Comparison of ENCODE assay signal across 18 cellular contexts in the genomic region with DNA sequence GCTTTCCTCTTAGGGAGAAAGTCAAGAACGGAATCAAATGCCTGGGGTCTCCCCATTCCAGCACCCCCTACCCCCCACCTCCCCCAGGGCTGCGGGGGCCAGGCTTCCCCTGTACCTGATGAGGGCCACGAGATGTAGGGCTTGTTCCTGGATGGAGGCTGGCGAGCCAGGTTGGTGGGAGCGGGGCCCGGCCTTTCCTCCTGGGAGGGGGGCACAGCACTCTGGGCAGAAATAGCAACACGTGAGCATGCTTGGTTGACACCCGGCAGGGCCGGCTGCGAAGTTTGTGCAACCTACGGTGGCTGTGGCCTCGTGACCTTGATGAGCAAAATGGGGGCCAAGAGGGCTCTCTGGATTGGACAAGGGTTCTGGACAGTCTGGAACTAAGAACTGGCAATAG. TPM values are rescaled to one million over a fixed set of nuclear protein-coding genes. Genes with fewer than 3 reads are reported as not detected.
DNase-seq lines count a peak whose midpoint lies in the region; ATAC-seq, FAIRE-seq and TF ChIP-seq lines count a peak whose summit lies in the region.
"Had no signal": no experiment of that assay in that cellular context is flagged by ENCODE, and none has a peak within 500 bp of the region (broad histone marks: within the 10 kb centered on the region; RNA-seq: fewer than 3 reads in every experiment).

No MANE protein-coding gene starts in this region.

- H3K9me3 ChIP-seq in kidney (ENCODE audit: control insufficient read depth in 1 of 2, low read length in 2 of 2) = no peaks in the 10 kb centered on the region
- no peaks in the 10 kb centered on the region for H3K9me3 ChIP-seq in neuronal stem cell (replicated peaks in 1 of 2; ENCODE audit: control insufficient read depth in 2 of 2, insufficient read depth in 1 of 2, low read depth in 1 of 2, low read length in 2 of 2)
- H3K9me3 ChIP-seq: BLaER1 had no signal

- no peak overlapping the region for H3K4me2 ChIP-seq in neuronal stem cell (ENCODE audit: insufficient read depth, low read length, poor library complexity, severe bottlenecking)
- H3K4me2 ChIP-seq: BLaER1 had no signal

- no peak overlapping the region for H4K91ac ChIP-seq in neuronal stem cell (ENCODE audit: low read depth, low read length, poor library complexity)

- no CpG with 5 or more reads among the region's 12 CpGs for WGBS in neuronal stem cell (ENCODE audit: extremely low coverage in 2 of 2, insufficient read length in 2 of 2, insufficient replicate concordance in 1 of 2), 2 donors

- H3K4me3 ChIP-seq in kidney (ENCODE audit: low read length in 2 of 2) (no peak overlapping the region), neuronal stem cell (ENCODE audit: low read length in 2 of 2) (no peak overlapping the region)
- H3K4me3 ChIP-seq: BLaER1 had no signal

- H3K18ac ChIP-seq in neuronal stem cell (ENCODE audit: low read length) = no peak overlapping the region

- no peak for FAIRE-seq in kidney (lab: Jason Lieb, UNC)
- FAIRE-seq: GM12892, HepG2 had no signal

- H3K79me1 ChIP-seq in neuronal stem cell (ENCODE audit: low read depth, low read length) = peaks cover 1% of the 10 kb centered on the region

- peak overlapping the region; percentile 97 for H3K14ac ChIP-seq in neuronal stem cell (ENCODE audit: low read length)

- intact Hi-C loops in Right ventricle myocardium superior (cut with DNase I) = no loop called here
- intact Hi-C loops in left ventricle myocardium superior (cut with micrococcal nuclease) = no loop called here
- intact Hi-C loops in kidney (cut with DNase I) = no loop called here

- H3K27me3 ChIP-seq in neuronal stem cell (ENCODE audit: control insufficient read depth in 3 of 3, insufficient read depth in 3 of 3, low read depth in 1 of 3, low read length in 3 of 3) = no peaks in the 10 kb centered on the region
- H3K27me3 ChIP-seq: BLaER1 had no signal

- H3K4ac ChIP-seq in neuronal stem cell (ENCODE audit: low read length) = no peak overlapping the region

- TF ChIP-seq CTCF in kidney (IDR thresholded peaks at IDR 0.05; ENCODE audit: borderline replicate concordance, extremely low read depth, insufficient read depth) = no peak

- no peak for ATAC-seq in Right ventricle myocardium superior (ENCODE audit: poor library complexity)
- ATAC-seq in left ventricle myocardium superior = no peak
- ATAC-seq in GM18505 (IDR thresholded peaks at IDR 0.05; ENCODE audit: unreplicated experiment) = no peak
- ATAC-seq in GM21619 (IDR thresholded peaks at IDR 0.05; ENCODE audit: unreplicated experiment) = no peak
- ATAC-seq: HepG2 had no signal

- H3K27ac ChIP-seq in kidney (ENCODE audit: low read depth in 2 of 2, low read length in 2 of 2) = no peak overlapping the region
- no peak overlapping the region for H3K27ac ChIP-seq in neuronal stem cell (replicated peaks; ENCODE audit: low read length)
- H3K27ac ChIP-seq: BLaER1 had no signal

- H2AFZ ChIP-seq in neuronal stem cell (ENCODE audit: low read length) = no peak overlapping the region

- no peak overlapping the region for H3K23ac ChIP-seq in neuronal stem cell (ENCODE audit: low read depth, low read length, poor library complexity)

- H2AK5ac ChIP-seq in neuronal stem cell (ENCODE audit: low read depth, low read length) = no peak overlapping the region

- H3K4me1 ChIP-seq in kidney (ENCODE audit: control insufficient read depth in 1 of 2, insufficient read depth in 1 of 2, low read depth in 1 of 2, low read length in 2 of 2) (no peaks in the 10 kb centered on the region), neuronal stem cell (ENCODE audit: control insufficient read depth in 2 of 2, insufficient read depth in 1 of 2, low read depth in 1 of 2, low read length in 2 of 2) (peaks cover 0 to 5% of the 10 kb centered on the region in 2 donors)

- H3K9ac ChIP-seq in kidney (ENCODE audit: low read length in 2 of 2) (no peak overlapping the region), neuronal stem cell (ENCODE audit: low read depth, low read length, poor library complexity) (no peak overlapping the region)
- H3K9ac ChIP-seq: BLaER1 had no signal

- H3K36me3 ChIP-seq in kidney (ENCODE audit: control insufficient read depth in 1 of 2, insufficient read depth in 2 of 2, low read length in 2 of 2) (peaks cover 12 to 30% of the 10 kb centered on the region in 2 donors), neuronal stem cell (replicated peaks in 1 of 2; ENCODE audit: control insufficient read depth in 2 of 2, insufficient read depth in 2 of 2, low read length in 2 of 2) (peaks cover 28 to 77% of the 10 kb centered on the region in 2 donors)

- peak overlapping the region; percentile 24 for H2BK5ac ChIP-seq in neuronal stem cell (ENCODE audit: low read length)

- no peak overlapping the region for H2BK120ac ChIP-seq in neuronal stem cell (ENCODE audit: low read depth, low read length)

- no peak for TF ChIP-seq POLR2A in GM18505 (IDR thresholded peaks at IDR 0.05; ENCODE audit: borderline replicate concordance, extremely low read depth, insufficient read depth, insufficient read length)

- peak; percentile 15 for DNase-seq in Right ventricle myocardium superior
- DNase-seq in left ventricle myocardium superior = no peak
- DNase-seq in kidney = peak; percentile 59
- DNase-seq in neuronal stem cell (ENCODE audit: low spot score) = no peak
- DNase-seq in NCI-H2227 (lab: John Stamatoyannopoulos, UW; ENCODE audit: unreplicated experiment) = no peak
- DNase-seq: 8988T; CD4-positive, alpha-beta memory T cell; DMS153; DMS79; GDM1; GOT3; H7 had no signal

- H2BK12ac ChIP-seq in neuronal stem cell (ENCODE audit: low read length) = no peak overlapping the region

- H2BK15ac ChIP-seq in neuronal stem cell (ENCODE audit: low read length) = no peak overlapping the region

- H4K8ac ChIP-seq in neuronal stem cell (ENCODE audit: low read depth, low read length) = no peak overlapping the region

RNA-seq across cellular contexts. Expression of a gene that starts 15.7 kb away (rescaled TPM):
- not detected for total RNA-seq in Right ventricle myocardium superior
- not detected for total RNA-seq in left ventricle myocardium superior
- 58.0 TPM for total RNA-seq in kidney
- 121 TPM for polyA plus RNA-seq in kidney (ENCODE audit: insufficient read depth, low read depth, low replicate concordance)
- 0.46 TPM for polyA plus RNA-seq in neuronal stem cell (2013, experiment 1 of 2)
- polyA plus RNA-seq in neuronal stem cell (2013, experiment 2 of 2) = 0.28 TPM
- polyA plus RNA-seq: CD14-positive monocyte had no signal

Comparison
In these comparisons a context has a peak if more than half of its experiments do, and no peak if none do; other contexts are left out.
1. DNase-seq: peak in Right ventricle myocardium superior (single experiment) and kidney (single experiment); none in left ventricle myocardium superior (single experiment), neuronal stem cell (single experiment) and NCI-H2227 (single experiment).
2. RNA of a gene that starts 15.7 kb away (total RNA-seq): 58.0 TPM in kidney (single experiment); not detected in Right ventricle myocardium superior (single experiment) and not detected in left ventricle myocardium superior (single experiment); every median in the first group is over 10 times any median in the second.